ENCODE assay signal across 8 cellular contexts in the genomic region with DNA sequence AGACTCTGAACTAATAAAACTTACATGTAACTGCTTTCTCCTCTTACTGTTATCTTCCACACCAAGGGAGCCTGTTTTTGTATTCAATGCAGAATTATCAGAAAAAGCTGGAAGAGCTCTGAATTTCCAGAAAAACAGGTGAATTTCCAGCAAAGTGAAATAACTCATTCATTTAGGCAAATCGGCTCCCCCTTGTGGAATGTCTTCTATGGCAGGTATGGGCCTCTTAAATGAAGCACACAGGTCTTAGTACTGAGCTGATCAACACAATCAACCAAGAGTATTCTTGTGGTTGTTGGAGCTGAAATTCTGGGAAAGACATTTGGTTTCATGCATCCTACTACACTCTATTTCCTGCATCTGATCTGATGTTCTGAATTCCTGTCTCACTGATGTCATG. TPM values are rescaled to one million over a fixed set of nuclear protein-coding genes. Genes with fewer than 3 reads are reported as not detected.
DNase-seq lines count a peak whose midpoint lies in the region; TF ChIP-seq lines count a peak whose summit lies in the region.

No MANE protein-coding gene starts in this region.

- no peaks in the 10 kb centered on the region for H3K9me3 Mint-ChIP-seq in endothelial cell (ENCODE audit: unreplicated experiment)

- H3K36me3 Mint-ChIP-seq in endothelial cell (ENCODE audit: low read depth, unreplicated experiment): no peaks in the 10 kb centered on the region

- peak; percentile 13 to 18 for DNase-seq in NCI-H446 (lab: John Stamatoyannopoulos, UW)
- no peak for DNase-seq in NCI-H446 treated with DMSO at 0.1 percent for 48 hours (lab: John Stamatoyannopoulos, UW)
- DNase-seq in NCI-H345 treated with DMSO at 0.1 percent for 48 hours (lab: John Stamatoyannopoulos, UW; ENCODE audit: unreplicated experiment): peak; percentile 16
- DNase-seq in endothelial cell (ENCODE audit: low spot score): peak; percentile 32
- DNase-seq in putamen (ENCODE audit: low spot score): peak; percentile 39
- DNase-seq in UCSD-AML1 (lab: John Stamatoyannopoulos, UW; ENCODE audit: unreplicated experiment): no peak
- DNase-seq in DMS153 treated with DMSO at 0.1 percent for 48 hours (lab: John Stamatoyannopoulos, UW; ENCODE audit: unreplicated experiment): no peak
- no peak for DNase-seq in occipital lobe (lab: John Stamatoyannopoulos, UW)

- no peak overlapping the region for H3K4me3 Mint-ChIP-seq in endothelial cell (ENCODE audit: unreplicated experiment)

- no peaks in the 10 kb centered on the region for H3K4me1 Mint-ChIP-seq in endothelial cell (ENCODE audit: unreplicated experiment)

- no peak overlapping the region for H3K27ac Mint-ChIP-seq in endothelial cell (ENCODE audit: unreplicated experiment)

- peaks cover 4% of the 10 kb centered on the region for H3K27me3 Mint-ChIP-seq in endothelial cell (ENCODE audit: unreplicated experiment)

- TF ChIP-seq CTCF in endothelial cell (IDR thresholded peaks at IDR 0.05; ENCODE audit: unreplicated experiment): peak; percentile 31

RNA-seq across cellular contexts. Expression of a gene that starts 31.0 kb away (rescaled TPM):
- total RNA-seq in endothelial cell (ENCODE audit: unreplicated experiment) (80.7 TPM), occipital lobe (81.4 TPM)

Comparison
In these comparisons a context has a peak if more than half of its experiments do, and no peak if none do; other contexts are left out.
1. DNase-seq: peak in NCI-H446 (2 of 2), NCI-H345 treated with DMSO at 0.1 percent for 48 hours (single experiment), endothelial cell (single experiment) and putamen (single experiment); none in NCI-H446 treated with DMSO at 0.1 percent for 48 hours (single experiment), UCSD-AML1 (single experiment), DMS153 treated with DMSO at 0.1 percent for 48 hours (single experiment) and occipital lobe (single experiment).